Comparison of ENCODE assay signal across 1 cellular context in genomic region chr17:77318021-77318420, GRCh38.
TF ChIP-seq lines count a peak whose summit lies in the region.

No MANE protein-coding gene starts in this region.

TF ChIP-seq in IMR-90, 13 proteins besides CTCF, POLR2A, EP300 and RAD21 (continued from another document):
- no peak for TF ChIP-seq MAFK (IDR thresholded peaks at IDR 0.05; ENCODE audit: low read depth, low read length)
